In genomic region chr4:20251796-20252655, GRCh38 we compare ENCODE assay signal across 1 cellular context.
TF ChIP-seq lines count a peak whose summit lies in the region.

SLIT2 (plus strand) TSS chr4:20251905; CDS start chr4:20253816, 1,911 bp downstream.

TF ChIP-seq in GM12878, 131 proteins besides CTCF, POLR2A, EP300 and RAD21 (continued from another document):
- TF ChIP-seq, protein P1, sequence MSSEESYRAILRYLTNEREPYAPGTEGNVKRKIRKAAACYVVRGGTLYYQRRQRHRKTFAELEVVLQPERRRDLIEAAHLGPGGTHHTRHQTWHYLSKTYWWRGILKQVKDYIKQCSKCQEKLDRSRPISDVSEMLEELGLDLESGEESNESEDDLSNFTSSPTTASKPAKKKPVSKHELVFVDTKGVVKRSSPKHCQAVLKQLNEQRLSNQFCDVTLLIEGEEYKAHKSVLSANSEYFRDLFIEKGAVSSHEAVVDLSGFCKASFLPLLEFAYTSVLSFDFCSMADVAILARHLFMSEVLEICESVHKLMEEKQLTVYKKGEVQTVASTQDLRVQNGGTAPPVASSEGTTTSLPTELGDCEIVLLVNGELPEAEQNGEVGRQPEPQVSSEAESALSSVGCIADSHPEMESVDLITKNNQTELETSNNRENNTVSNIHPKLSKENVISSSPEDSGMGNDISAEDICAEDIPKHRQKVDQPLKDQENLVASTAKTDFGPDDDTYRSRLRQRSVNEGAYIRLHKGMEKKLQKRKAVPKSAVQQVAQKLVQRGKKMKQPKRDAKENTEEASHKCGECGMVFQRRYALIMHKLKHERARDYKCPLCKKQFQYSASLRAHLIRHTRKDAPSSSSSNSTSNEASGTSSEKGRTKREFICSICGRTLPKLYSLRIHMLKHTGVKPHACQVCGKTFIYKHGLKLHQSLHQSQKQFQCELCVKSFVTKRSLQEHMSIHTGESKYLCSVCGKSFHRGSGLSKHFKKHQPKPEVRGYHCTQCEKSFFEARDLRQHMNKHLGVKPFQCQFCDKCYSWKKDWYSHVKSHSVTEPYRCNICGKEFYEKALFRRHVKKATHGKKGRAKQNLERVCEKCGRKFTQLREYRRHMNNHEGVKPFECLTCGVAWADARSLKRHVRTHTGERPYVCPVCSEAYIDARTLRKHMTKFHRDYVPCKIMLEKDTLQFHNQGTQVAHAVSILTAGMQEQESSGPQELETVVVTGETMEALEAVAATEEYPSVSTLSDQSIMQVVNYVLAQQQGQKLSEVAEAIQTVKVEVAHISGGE (CRISPR knock-in tag; IDR thresholded peaks at IDR 0.05): no peak
